ENCODE assay signal across 23 cellular contexts in the genomic region with DNA sequence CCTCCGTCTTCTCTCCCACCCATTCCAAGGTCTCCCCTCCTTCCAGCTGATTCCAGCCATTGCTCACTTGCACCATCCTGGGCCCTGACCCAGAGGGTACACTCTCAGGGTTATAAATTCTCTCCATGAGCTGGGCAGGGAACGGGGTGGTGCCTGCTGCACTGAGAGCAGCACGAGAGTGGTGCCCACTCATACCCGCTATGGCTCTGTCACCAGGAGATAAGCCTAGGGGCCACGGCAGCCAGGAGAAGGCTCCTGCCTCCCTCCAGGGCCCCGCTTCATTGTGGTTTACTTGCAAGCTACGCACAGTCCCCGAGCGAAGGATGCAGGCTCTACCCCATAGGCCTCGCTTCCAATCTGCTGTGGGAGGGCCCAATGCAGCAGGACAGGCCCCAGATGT. TPM values are rescaled to one million over a fixed set of nuclear protein-coding genes. Genes with fewer than 3 reads are reported as not detected.
A peak's percentile ranks its signal among the peaks of the same experiment; 100 is the strongest.
DNase-seq lines count a peak whose midpoint lies in the region; ATAC-seq, FAIRE-seq and TF ChIP-seq lines count a peak whose summit lies in the region.
"Had no signal": no experiment of that assay in that cellular context is flagged by ENCODE, and none has a peak within 500 bp of the region (broad histone marks: within the 10 kb centered on the region; RNA-seq: fewer than 3 reads in every experiment).

No MANE protein-coding gene starts in this region.

- H3K4me3 ChIP-seq in heart right ventricle: no peak overlapping the region
- no peak overlapping the region for H3K4me3 ChIP-seq in duodenal mucosa (ENCODE audit: low read depth in 1 of 2, low read length in 2 of 2)
- no peak overlapping the region for H3K4me3 ChIP-seq in upper lobe of right lung
- H3K4me3 ChIP-seq: body of pancreas, coronary artery, neural progenitor cell, smooth muscle cell, vagina had no signal

- H3K4me1 ChIP-seq in heart right ventricle (peaks cover 18 to 54% (median 40%) of the 10 kb centered on the region in 9 donors), duodenal mucosa (ENCODE audit: control insufficient read depth in 1 of 2, insufficient read depth in 2 of 2, low read length in 2 of 2) (peaks cover 36 to 44% of the 10 kb centered on the region in 2 donors), upper lobe of right lung (peaks cover 58% of the 10 kb centered on the region)

- H3K27ac Mint-ChIP-seq in neural crest cell (ENCODE audit: unreplicated experiment): peak overlapping the region; percentile 85
- H3K27ac Mint-ChIP-seq: T-helper 2 cell treated with Interferon-gamma antibody and Interleukin-4, amounts not matched to agents 5 μg/mL and 100 μg/mL, for 36 hours had no signal

- no peak overlapping the region for H3K9ac ChIP-seq in duodenal mucosa (ENCODE audit: low read depth in 1 of 2, low read length in 2 of 2)
- H3K9ac ChIP-seq: neural progenitor cell had no signal

- H3K27me3 Mint-ChIP-seq in neural crest cell (ENCODE audit: low read depth): no peaks in the 10 kb centered on the region

- TF ChIP-seq CTCF in heart right ventricle (IDR thresholded peaks at IDR 0.05) (no peak), neural crest cell (conservative IDR thresholded peaks at IDR 0.05) (no peak), upper lobe of right lung (IDR thresholded peaks at IDR 0.05) (no peak), D721Med (IDR thresholded peaks at IDR 0.05; ENCODE audit: insufficient read depth, missing control alignments) (no peak)

- DNase-seq in heart right ventricle (no peak), left cardiac atrium (no peak), neural crest cell (ENCODE audit: low read depth, low spot score) (no peak), upper lobe of right lung (no peak), D721Med (ENCODE audit: insufficient read length, low spot score) (no peak), D341Med (ENCODE audit: low spot score) (no peak)
- DNase-seq: activated T-cell treated with anti-CD3 and anti-CD28 coated beads, Interleukin-2, amount 50 U/mL, for 48 hours; body of pancreas; foreskin melanocyte; NCI-H1436; NCI-H510A treated with DMSO at 0.1 percent for 48 hours; NK-92 treated with Interleukin-12 subunit alpha and Interleukin-12 subunit beta, amount 100 ng/mL, for 24 hours had no signal

- 79 to 87% methylated on average over 10 of the region's 10 CpGs for WGBS in heart right ventricle, 2 donors

- ATAC-seq in heart right ventricle: peak in 3 of 8 donors; percentile 4 to 16 (median 10)
- ATAC-seq in left cardiac atrium: no peak
- no peak for ATAC-seq in upper lobe of right lung
- ATAC-seq in GM19035 (IDR thresholded peaks at IDR 0.05; ENCODE audit: unreplicated experiment): no peak
- ATAC-seq: activated naive CD4-positive, alpha-beta T cell treated with anti-CD3 and anti-CD28 coated beads, Interleukin-2, amount 50 U/mL, for 72 hours; body of pancreas; SK-N-SH treated with all-trans-retinoic acid at 6 μM for 48 hours had no signal

- H3K9me3 Mint-ChIP-seq in neural crest cell: no peaks in the 10 kb centered on the region
- H3K9me3 Mint-ChIP-seq: activated naive CD4-positive, alpha-beta T cell treated with anti-CD3 and anti-CD28 coated beads, Interleukin-2, amount 50 U/mL, for 72 hours; neural progenitor cell; T-helper 2 cell treated with Interferon-gamma antibody and Interleukin-4, amounts not matched to agents 5 μg/mL and 100 μg/mL, for 36 hours had no signal

- H3K36me3 ChIP-seq in heart right ventricle: peaks cover 0 to 31% (median 0%) of the 10 kb centered on the region in 9 donors
- peaks cover 4 to 9% of the 10 kb centered on the region in 2 donors for H3K36me3 ChIP-seq in duodenal mucosa (ENCODE audit: control insufficient read depth in 1 of 2, insufficient read depth in 2 of 2, low read length in 2 of 2)
- H3K36me3 ChIP-seq in upper lobe of right lung: peaks cover 9% of the 10 kb centered on the region
- H3K36me3 ChIP-seq: neural progenitor cell, vagina had no signal

- H3K4me1 Mint-ChIP-seq in neural crest cell: peaks cover 30% of the 10 kb centered on the region

- no peak overlapping the region for H3K4me3 Mint-ChIP-seq in neural crest cell
- H3K4me3 Mint-ChIP-seq: neural progenitor cell; T-helper 2 cell treated with Interferon-gamma antibody and Interleukin-4, amounts not matched to agents 5 μg/mL and 100 μg/mL, for 36 hours had no signal

- intact Hi-C loops in heart right ventricle (cut with DNase I) (loop anchor here in 2 of 10 donors (5.0 to 10.0 kb wide), 2 partner anchors 70 to 418 kb away; no protein-coding TSS in a partner anchor), left cardiac atrium (cut with DNase I) (no loop called here), upper lobe of right lung (cut with DNase I) (no loop called here)

- FAIRE-seq in D721Med (lab: Jason Lieb, UNC): no peak
- FAIRE-seq: A204.1 had no signal

- H3K27ac ChIP-seq in heart right ventricle (peak overlapping the region in 6 of 10 donors; percentile 21 to 82 (median 63)), duodenal mucosa (ENCODE audit: low read depth, low read length) (peak overlapping the region; percentile 34), upper lobe of right lung (peak overlapping the region; percentile 44)
- H3K27ac ChIP-seq: epithelial cell of prostate, neural progenitor cell had no signal

- H3K27me3 ChIP-seq in heart right ventricle (no peaks in the 10 kb centered on the region), duodenal mucosa (ENCODE audit: control insufficient read depth in 1 of 2, insufficient read depth in 2 of 2, low read length in 2 of 2) (no peaks in the 10 kb centered on the region), upper lobe of right lung (no peaks in the 10 kb centered on the region)
- H3K27me3 ChIP-seq: body of pancreas, neural progenitor cell, vagina had no signal

- no peaks in the 10 kb centered on the region for H3K36me3 Mint-ChIP-seq in neural crest cell (ENCODE audit: low read depth)
- H3K36me3 Mint-ChIP-seq: activated naive CD4-positive, alpha-beta T cell treated with anti-CD3 and anti-CD28 coated beads, Interleukin-2, amount 50 U/mL, for 72 hours had no signal

- H3K9me3 ChIP-seq in heart right ventricle: no peaks in the 10 kb centered on the region
- no peaks in the 10 kb centered on the region for H3K9me3 ChIP-seq in duodenal mucosa (ENCODE audit: control insufficient read depth in 1 of 2, low read length in 2 of 2)
- H3K9me3 ChIP-seq in upper lobe of right lung: no peaks in the 10 kb centered on the region
- H3K9me3 ChIP-seq: body of pancreas, vagina had no signal

RNA-seq across cellular contexts. Expression of gene VAC14, which starts 48.6 kb away (rescaled TPM):
- total RNA-seq in heart right ventricle (10 to 100 TPM; 19.2 to 27.9 (median 22.7) TPM), left cardiac atrium (10 to 100 TPM; 19.4 to 20.2 TPM), neural crest cell (45.4 and 46.7 TPM in 2 replicates), upper lobe of right lung (52.2 TPM)
- polyA plus RNA-seq in heart right ventricle: 10 to 100 TPM; 27.1 to 43.7 TPM
